Comparison of ENCODE assay signal across 9 cellular contexts in the genomic region with DNA sequence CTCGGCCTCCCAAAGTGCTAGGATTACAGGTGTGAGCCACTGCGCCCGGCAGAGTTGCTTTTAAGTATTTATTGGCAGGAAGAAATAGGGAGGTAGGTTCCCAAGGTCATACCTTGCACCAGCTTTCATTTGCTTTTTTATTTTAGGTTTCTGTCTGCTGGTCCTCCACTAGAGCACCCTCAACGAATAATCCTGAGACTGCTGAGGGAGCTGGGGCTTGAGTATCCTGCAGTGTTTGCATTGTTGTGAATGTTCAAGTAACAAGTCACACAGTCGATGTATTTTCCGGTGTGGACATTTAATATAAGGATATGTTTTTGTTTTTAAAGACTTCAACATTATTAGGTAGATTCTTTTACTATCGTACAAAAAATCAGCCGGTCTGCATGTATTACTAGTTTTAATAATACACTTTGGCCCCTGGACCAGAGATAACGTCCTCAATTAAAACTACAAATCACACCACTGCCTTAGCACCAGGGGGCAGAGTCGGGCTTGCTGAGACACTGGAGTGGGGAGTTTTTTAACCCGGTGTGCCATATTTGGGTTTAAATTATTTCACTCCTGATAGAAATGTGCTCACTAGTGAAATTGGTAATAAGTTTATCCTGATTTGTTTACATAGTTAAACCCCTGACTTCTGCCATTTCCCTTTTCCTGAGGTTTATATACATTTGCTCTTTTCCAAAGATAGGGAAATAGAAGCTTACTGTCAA. TPM values are rescaled to one million over a fixed set of nuclear protein-coding genes. Genes with fewer than 3 reads are reported as not detected.
DNase-seq lines count a peak whose midpoint lies in the region; ATAC-seq and TF ChIP-seq lines count a peak whose summit lies in the region.
"Had no signal": no experiment of that assay in that cellular context is flagged by ENCODE, and none has a peak within 500 bp of the region (broad histone marks: within the 10 kb centered on the region; RNA-seq: fewer than 3 reads in every experiment).

No MANE protein-coding gene starts in this region.

- H3K9me3 ChIP-seq in mammary epithelial cell (replicated peaks; ENCODE audit: insufficient read depth, low read length) (no peaks in the 10 kb centered on the region), right lobe of liver (no peaks in the 10 kb centered on the region), upper lobe of right lung (no peaks in the 10 kb centered on the region)

- H3K4me2 ChIP-seq in mammary epithelial cell (ENCODE audit: insufficient read depth, low read depth, low read length): no peak overlapping the region

- in situ Hi-C loops in mammary epithelial cell (cut with MboI; ENCODE audit: low sequenced_read_pairs in 2 of 2): no loop called here

- no peak overlapping the region for H3K9ac ChIP-seq in mammary epithelial cell (ENCODE audit: insufficient read depth, low read length)

- no peak overlapping the region for H3K4me3 ChIP-seq in mammary epithelial cell (replicated peaks in 1 of 3; ENCODE audit: insufficient read depth in 1 of 3, low read depth in 2 of 3, low read length in 3 of 3)
- H3K4me3 ChIP-seq in right lobe of liver: no peak overlapping the region
- H3K4me3 ChIP-seq in upper lobe of right lung: no peak overlapping the region

- no TSS peak for BruUV-seq in mammary epithelial cell (replicated peaks; lab: Mats Ljungman, UMichigan)

- H3K4me1 ChIP-seq in mammary epithelial cell (ENCODE audit: insufficient read depth, low read length): no peaks in the 10 kb centered on the region
- peaks cover 0 to 9% (median 0%) of the 10 kb centered on the region in 4 donors for H3K4me1 ChIP-seq in right lobe of liver
- peaks cover 14% of the 10 kb centered on the region for H3K4me1 ChIP-seq in upper lobe of right lung

- peaks cover 11% of the 10 kb centered on the region for H3K4me1 Mint-ChIP-seq in activated T-cell treated with anti-CD3 and anti-CD28 coated beads, Interleukin-2, amount 50 U/mL, for 72 hours (ENCODE audit: low read depth)
- no peaks in the 10 kb centered on the region for H3K4me1 Mint-ChIP-seq in activated T-cell treated with anti-CD3 and anti-CD28 coated beads, Interleukin-2, amount 50 U/mL, for 4 hours (ENCODE audit: low read depth)
- peaks cover 19% of the 10 kb centered on the region for H3K4me1 Mint-ChIP-seq in HFFc6 (ENCODE audit: low read depth)

- H3K27me3 Mint-ChIP-seq in activated T-cell treated with anti-CD3 and anti-CD28 coated beads, Interleukin-2, amount 50 U/mL, for 72 hours (ENCODE audit: low read depth): no peaks in the 10 kb centered on the region
- H3K27me3 Mint-ChIP-seq in activated T-cell treated with anti-CD3 and anti-CD28 coated beads, Interleukin-2, amount 50 U/mL, for 4 hours (ENCODE audit: low read depth): no peaks in the 10 kb centered on the region
- no peaks in the 10 kb centered on the region; the same call in 1 of the 2 replicates for H3K27me3 Mint-ChIP-seq in HFFc6 (ENCODE audit: insufficient read depth)
- H3K27me3 Mint-ChIP-seq: central memory CD8-positive, alpha-beta T cell had no signal

- DNase-seq in activated T-cell treated with anti-CD3 and anti-CD28 coated beads, Interleukin-2, amount 50 U/mL, for 72 hours: peak; percentile 34 to 37
- DNase-seq in activated T-cell treated with anti-CD3 and anti-CD28 coated beads, Interleukin-2, amount 50 U/mL, for 4 hours: no peak
- DNase-seq in HFFc6 (peak; percentile 37), NCI-H774 (lab: John Stamatoyannopoulos, UW) (peak; percentile 19), mammary epithelial cell (peak; percentile 20), right lobe of liver (no peak), upper lobe of right lung (peak; percentile 72), NCI-H226 (no peak)

- H3K36me3 ChIP-seq in mammary epithelial cell (ENCODE audit: insufficient read depth, low read length) (no peaks in the 10 kb centered on the region), right lobe of liver (peaks cover 0 to 5% (median 0%) of the 10 kb centered on the region in 4 donors), upper lobe of right lung (no peaks in the 10 kb centered on the region)

- no peak overlapping the region for H3K4me3 Mint-ChIP-seq in activated T-cell treated with anti-CD3 and anti-CD28 coated beads, Interleukin-2, amount 50 U/mL, for 72 hours
- no peak overlapping the region for H3K4me3 Mint-ChIP-seq in activated T-cell treated with anti-CD3 and anti-CD28 coated beads, Interleukin-2, amount 50 U/mL, for 4 hours
- H3K4me3 Mint-ChIP-seq in HFFc6: no peak overlapping the region
- H3K4me3 Mint-ChIP-seq: central memory CD8-positive, alpha-beta T cell had no signal

- no peaks in the 10 kb centered on the region for H3K9me3 Mint-ChIP-seq in activated T-cell treated with anti-CD3 and anti-CD28 coated beads, Interleukin-2, amount 50 U/mL, for 72 hours
- no peaks in the 10 kb centered on the region for H3K9me3 Mint-ChIP-seq in activated T-cell treated with anti-CD3 and anti-CD28 coated beads, Interleukin-2, amount 50 U/mL, for 4 hours
- no peaks in the 10 kb centered on the region for H3K9me3 Mint-ChIP-seq in HFFc6
- H3K9me3 Mint-ChIP-seq: central memory CD8-positive, alpha-beta T cell had no signal

- H3K27ac ChIP-seq in mammary epithelial cell (ENCODE audit: insufficient read depth, low read depth, low read length) (no peak overlapping the region), right lobe of liver (no peak overlapping the region), upper lobe of right lung (no peak overlapping the region)

- no peaks in the 10 kb centered on the region for H3K79me2 ChIP-seq in mammary epithelial cell (ENCODE audit: insufficient read depth, low read length)

- TF ChIP-seq CTCF in HFFc6 (IDR thresholded peaks at IDR 0.05): peak; percentile 80
- peak; percentile 50 to 66 for TF ChIP-seq CTCF in mammary epithelial cell (conservative IDR thresholded peaks at IDR 0.05 in 1 of 2, IDR thresholded peaks at IDR 0.05 in 1 of 2; ENCODE audit: extremely low read depth in 1 of 2, insufficient read depth in 1 of 2, low read depth in 1 of 2, low read length in 2 of 2)
- peak; percentile 30 to 39 (median 32) for TF ChIP-seq CTCF in right lobe of liver (IDR thresholded peaks at IDR 0.05)
- peak; percentile 65 for TF ChIP-seq CTCF in upper lobe of right lung (IDR thresholded peaks at IDR 0.05)

- CTCF ChIA-PET in mammary epithelial cell (lab: Charles Lee; ENCODE audit: low non-redundant PET): no interaction called here

- intact Hi-C loops in mammary epithelial cell (cut with micrococcal nuclease): loop anchor here (10.0 kb wide), 1 partner anchor 399 kb away; a partner anchor contains a TSS
- intact Hi-C loops in right lobe of liver (cut with DNase I): no loop called here
- intact Hi-C loops in upper lobe of right lung (cut with DNase I): no loop called here

- WGBS in mammary epithelial cell (ENCODE audit: low coverage, missing lambda C conversion rate): 69% methylated on average over 11 of the region's 11 CpGs
- WGBS in right lobe of liver (ENCODE audit: insufficient coverage, low coverage, low lambda C conversion rate, missing lambda C conversion rate): 47% methylated on average over 10 of the region's 11 CpGs

- no peak overlapping the region for H2AFZ ChIP-seq in mammary epithelial cell (ENCODE audit: low read depth, low read length)

- no peaks in the 10 kb centered on the region for H4K20me1 ChIP-seq in mammary epithelial cell (ENCODE audit: insufficient read depth, low read length)

- dilution Hi-C loops in mammary epithelial cell (cut with HindIII; ENCODE audit: low sequenced_read_pairs): no loop called here

- no peak overlapping the region for H3K27ac Mint-ChIP-seq in activated T-cell treated with anti-CD3 and anti-CD28 coated beads, Interleukin-2, amount 50 U/mL, for 72 hours
- H3K27ac Mint-ChIP-seq in HFFc6: no peak overlapping the region

- TF ChIP-seq POLR2A in right lobe of liver (IDR thresholded peaks at IDR 0.05): no peak

- peak in 1 of 2 donors; percentile 32 for ATAC-seq in activated T-cell treated with anti-CD3 and anti-CD28 coated beads, Interleukin-2, amount 50 U/mL, for 72 hours (replicated peaks in 1 of 2)
- ATAC-seq in activated T-cell treated with anti-CD3 and anti-CD28 coated beads, Interleukin-2, amount 50 U/mL, for 4 hours: no peak
- ATAC-seq in right lobe of liver (peak in 3 of 4 donors; percentile 27 to 45 (median 34)), upper lobe of right lung (peak; percentile 65)

- no peaks in the 10 kb centered on the region for H3K27me3 ChIP-seq in mammary epithelial cell (ENCODE audit: insufficient read depth, low read length)
- H3K27me3 ChIP-seq in right lobe of liver: no peaks in the 10 kb centered on the region
- H3K27me3 ChIP-seq in upper lobe of right lung: no peaks in the 10 kb centered on the region

- H3K36me3 Mint-ChIP-seq in activated T-cell treated with anti-CD3 and anti-CD28 coated beads, Interleukin-2, amount 50 U/mL, for 72 hours (ENCODE audit: insufficient read depth in 2 of 2): peaks cover 0 to 3% of the 10 kb centered on the region in 2 donors
- peaks cover 19% of the 10 kb centered on the region for H3K36me3 Mint-ChIP-seq in activated T-cell treated with anti-CD3 and anti-CD28 coated beads, Interleukin-2, amount 50 U/mL, for 4 hours (ENCODE audit: insufficient read depth)
- peaks cover 9% of the 10 kb centered on the region; the same call in 1 of the 2 replicates for H3K36me3 Mint-ChIP-seq in HFFc6 (ENCODE audit: low read depth)

RNA-seq across cellular contexts. Expression of a gene that starts 11.6 kb away (rescaled TPM):
- total RNA-seq in activated T-cell treated with anti-CD3 and anti-CD28 coated beads, Interleukin-2, amount 50 U/mL, for 72 hours: 10 to 100 TPM; 24.1 to 33.9 TPM
- 10 to 100 TPM; 18.9 to 22.7 (median 19.5) TPM for total RNA-seq in activated T-cell treated with anti-CD3 and anti-CD28 coated beads, Interleukin-2, amount 50 U/mL, for 4 hours
- 10 to 100 TPM; 18.9 to 26.7 (median 22.0) TPM for total RNA-seq in HFFc6 (2021; fragmentation: NEBNext Ultra II Directional; extraction: Animal tissue kit (Norgen Biotek cat#: 25700))
- total RNA-seq in mammary epithelial cell (10 to 100 TPM; 17.3 to 19.7 TPM), right lobe of liver (10 to 100 TPM; 16.0 to 32.5 (median 21.9) TPM), upper lobe of right lung (25.2 TPM)
- polyA plus RNA-seq in mammary epithelial cell: 12.8 TPM
- polyA minus RNA-seq in mammary epithelial cell: not detected

Comparison
In these comparisons a context has a peak if more than half of its experiments do, and no peak if none do; other contexts are left out.
1. DNase-seq: peak in activated T-cell treated with anti-CD3 and anti-CD28 coated beads, Interleukin-2, amount 50 U/mL, for 72 hours (2 of 2), HFFc6 (single experiment), NCI-H774 (single experiment), mammary epithelial cell (single experiment) and upper lobe of right lung (single experiment); none in activated T-cell treated with anti-CD3 and anti-CD28 coated beads, Interleukin-2, amount 50 U/mL, for 4 hours (single experiment), right lobe of liver (0 of 3) and NCI-H226 (single experiment).
2. ATAC-seq: peak in right lobe of liver (3 of 4) and upper lobe of right lung (single experiment); none in activated T-cell treated with anti-CD3 and anti-CD28 coated beads, Interleukin-2, amount 50 U/mL, for 4 hours (0 of 2).
3. Peak in every context shown above with its lines, with median percentiles within 50 percentile points of each other: CTCF ChIP-seq.